8 cellular contexts compared by ENCODE assay signal in genomic region chr15:56805466-56806146, GRCh38.
DNase-seq lines count a peak whose midpoint lies in the region; ATAC-seq and TF ChIP-seq lines count a peak whose summit lies in the region.

No MANE protein-coding gene starts in this region.

- ATAC-seq in HG02840 (IDR thresholded peaks at IDR 0.05; ENCODE audit: low FRiP score, unreplicated experiment), result no peak
- no peak for ATAC-seq in GM18517 (IDR thresholded peaks at IDR 0.05; ENCODE audit: unreplicated experiment)

- H3K4me3 Mint-ChIP-seq in progenitor cell of endocrine pancreas (ENCODE audit: low read depth), result no peak overlapping the region

- no peak overlapping the region for H3K27ac Mint-ChIP-seq in progenitor cell of endocrine pancreas

- peaks cover 4% of the 10 kb centered on the region for H3K36me3 Mint-ChIP-seq in progenitor cell of endocrine pancreas (ENCODE audit: insufficient read depth)

- no peaks in the 10 kb centered on the region for H3K4me1 Mint-ChIP-seq in progenitor cell of endocrine pancreas (ENCODE audit: low read depth)

- no peaks in the 10 kb centered on the region for H3K27me3 Mint-ChIP-seq in progenitor cell of endocrine pancreas

- peak; percentile 86 for DNase-seq in EL
- DNase-seq in HPDE6-E6E7 (ENCODE audit: extremely low spot score), result peak; percentile 80
- DNase-seq in amniotic stem cell (lab: John Stamatoyannopoulos, UW), result peak; percentile 45
- peak; percentile 93 for DNase-seq in iris pigment epithelial cell (ENCODE audit: low read depth)
- DNase-seq in progenitor cell of endocrine pancreas (ENCODE audit: low spot score, unreplicated experiment), result no peak
- no peak for DNase-seq in NCI-H345 treated with DMSO at 0.1 percent for 48 hours (lab: John Stamatoyannopoulos, UW; ENCODE audit: unreplicated experiment)

- TF ChIP-seq CTCF in progenitor cell of endocrine pancreas (IDR thresholded peaks at IDR 0.05; ENCODE audit: unreplicated experiment), result no peak

- peaks cover 21% of the 10 kb centered on the region for H3K9me3 Mint-ChIP-seq in progenitor cell of endocrine pancreas (ENCODE audit: low read depth)

Comparison
In these comparisons a context has a peak if more than half of its experiments do, and no peak if none do; other contexts are left out.
1. DNase-seq: peak in EL (single experiment), HPDE6-E6E7 (single experiment), amniotic stem cell (single experiment) and iris pigment epithelial cell (single experiment); none in progenitor cell of endocrine pancreas (single experiment) and NCI-H345 treated with DMSO at 0.1 percent for 48 hours (single experiment).